Comparison of ENCODE assay signal across 29 cellular contexts in the genomic region with DNA sequence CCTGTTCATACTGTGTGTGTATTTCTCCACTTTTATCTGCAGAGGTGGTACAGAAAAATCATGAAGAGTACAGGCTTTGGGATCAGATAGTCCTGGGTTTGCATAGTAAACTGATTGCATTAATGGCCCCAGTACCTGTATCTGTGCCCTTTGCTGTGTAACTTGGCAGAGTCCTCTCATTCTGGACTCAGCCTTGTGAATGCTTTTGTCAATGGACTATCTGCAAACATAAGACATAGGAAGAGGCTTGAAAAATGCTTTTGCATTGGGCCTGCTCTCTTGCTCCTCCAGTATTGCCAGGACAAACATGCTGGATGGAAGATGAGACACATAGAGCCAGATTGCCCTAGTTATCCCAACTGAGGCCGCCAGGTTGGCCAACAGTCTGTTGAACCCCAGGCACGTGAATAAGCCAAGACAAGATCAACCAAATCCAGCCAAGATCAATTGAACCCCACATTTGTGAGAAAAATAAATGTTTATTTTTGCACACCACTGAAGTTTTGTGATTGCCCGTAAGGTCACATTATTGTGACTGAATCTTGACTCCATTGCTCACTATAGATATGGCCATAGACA. TPM values are rescaled to one million over a fixed set of nuclear protein-coding genes. Genes with fewer than 3 reads are reported as not detected.
DNase-seq lines count a peak whose midpoint lies in the region; ATAC-seq, FAIRE-seq and TF ChIP-seq lines count a peak whose summit lies in the region.
"Had no signal": no experiment of that assay in that cellular context is flagged by ENCODE, and none has a peak within 500 bp of the region (broad histone marks: within the 10 kb centered on the region; RNA-seq: fewer than 3 reads in every experiment).

No MANE protein-coding gene starts in this region.

- 58% methylated on average over 3 of the region's 3 CpGs for WGBS in right lobe of liver (ENCODE audit: insufficient coverage, low coverage, low lambda C conversion rate, missing lambda C conversion rate)
- WGBS in prostate gland: 83% methylated on average over 3 of the region's 3 CpGs

- H3K36me3 ChIP-seq in right lobe of liver (peaks cover 0 to 7% (median 0%) of the 10 kb centered on the region in 4 donors), prostate gland (no peaks in the 10 kb centered on the region)
- H3K36me3 ChIP-seq: BE2C, BLaER1 had no signal

- H3K9me3 ChIP-seq in right lobe of liver (no peaks in the 10 kb centered on the region), prostate gland (no peaks in the 10 kb centered on the region)
- H3K9me3 ChIP-seq: BE2C, BLaER1 had no signal

- ATAC-seq in right lobe of liver: peak; percentile 96 to 98 (median 97)
- no peak for ATAC-seq in activated naive CD4-positive, alpha-beta T cell treated with anti-CD3 and anti-CD28 coated beads, Interleukin-2, amount 50 U/mL, for 72 hours
- ATAC-seq in GM21526 (IDR thresholded peaks at IDR 0.05; ENCODE audit: low FRiP score, unreplicated experiment): no peak
- ATAC-seq: GM12878 had no signal

- H3K27me3 ChIP-seq in right lobe of liver (no peaks in the 10 kb centered on the region), prostate gland (replicated peaks; ENCODE audit: insufficient read depth) (no peaks in the 10 kb centered on the region)
- H3K27me3 ChIP-seq: BE2C, BLaER1 had no signal

- H3K27ac Mint-ChIP-seq in activated naive CD4-positive, alpha-beta T cell treated with anti-CD3 and anti-CD28 coated beads, Interleukin-2, amount 50 U/mL, for 72 hours: no peak overlapping the region
- H3K27ac Mint-ChIP-seq: CD14-positive monocyte; CD4-positive, alpha-beta memory T cell; CD4-positive, CD25-positive, alpha-beta regulatory T cell; CD8-positive, alpha-beta memory T cell had no signal

- H3K4me3 ChIP-seq in LNCaP clone FGC (ENCODE audit: low read depth, low read length) (no peak overlapping the region), right lobe of liver (no peak overlapping the region), prostate gland (no peak overlapping the region)
- H3K4me3 ChIP-seq: BLaER1, GM12878 had no signal

- H3K27ac ChIP-seq in right lobe of liver (peak overlapping the region in 1 of 3 donors; percentile 68), prostate gland (peak overlapping the region in 1 of 2 donors; percentile 35)
- H3K27ac ChIP-seq: BLaER1 had no signal

- no peaks in the 10 kb centered on the region for H3K36me3 Mint-ChIP-seq in activated naive CD4-positive, alpha-beta T cell treated with anti-CD3 and anti-CD28 coated beads, Interleukin-2, amount 50 U/mL, for 72 hours
- H3K36me3 Mint-ChIP-seq: CD14-positive monocyte; CD4-positive, alpha-beta memory T cell; CD4-positive, CD25-positive, alpha-beta regulatory T cell; CD8-positive, alpha-beta memory T cell had no signal

- DNase-seq in GM12892 (ENCODE audit: insufficient read length) (no peak), LNCaP clone FGC (ENCODE audit: low read depth) (peak; percentile 27), right lobe of liver (peak in 2 of 3 donors; percentile 67 to 78), prostate gland (ENCODE audit: low spot score) (peak; percentile 11), HuH-7 (ENCODE audit: low spot score) (no peak)
- DNase-seq in activated naive CD4-positive, alpha-beta T cell treated with anti-CD3 and anti-CD28 coated beads, Interleukin-2, amount 50 U/mL, for 72 hours (ENCODE audit: low spot score in 2 of 2): no peak
- DNase-seq: 8988T; ACHN; BE2C; C1 segment of cervical spinal cord; CD4-positive, alpha-beta memory T cell; CD4-positive, CD25-positive, alpha-beta regulatory T cell; CD8-positive, alpha-beta memory T cell; COR-L47; DMS 273 treated with DMSO at 0.1 percent for 48 hours; DMS153; DMS53; DMS79; DND-41; EL; GDM1 had no signal

- H3K4me1 ChIP-seq in right lobe of liver: peaks cover 0 to 6% (median 2%) of the 10 kb centered on the region in 4 donors
- H3K4me1 ChIP-seq in prostate gland (replicated peaks): no peaks in the 10 kb centered on the region
- H3K4me1 ChIP-seq: BE2C, BLaER1 had no signal

- intact Hi-C loops in right lobe of liver (cut with DNase I): no loop called here
- intact Hi-C loops in prostate gland (cut with DNase I): no loop called here

- no peaks in the 10 kb centered on the region for H3K9me3 Mint-ChIP-seq in activated naive CD4-positive, alpha-beta T cell treated with anti-CD3 and anti-CD28 coated beads, Interleukin-2, amount 50 U/mL, for 72 hours
- H3K9me3 Mint-ChIP-seq: CD4-positive, alpha-beta memory T cell; CD8-positive, alpha-beta memory T cell had no signal

- TF ChIP-seq CTCF in LNCaP clone FGC (IDR thresholded peaks at IDR 0.05; ENCODE audit: control insufficient read depth, extremely low read depth, insufficient read depth) (no peak), right lobe of liver (IDR thresholded peaks at IDR 0.05) (no peak), prostate gland (IDR thresholded peaks at IDR 0.05) (no peak)

- no peak for TF ChIP-seq POLR2A in GM12892 (IDR thresholded peaks at IDR 0.05; ENCODE audit: low read depth, low read length)
- no peak for TF ChIP-seq POLR2A in right lobe of liver (IDR thresholded peaks at IDR 0.05)
- TF ChIP-seq POLR2A in prostate gland (IDR thresholded peaks at IDR 0.05): no peak

- FAIRE-seq in GM12892 (lab: Jason Lieb, UNC): peak; percentile 61
- FAIRE-seq: A204.1, GM19239 had no signal

RNA-seq across cellular contexts. Expression of gene ADCY10, which starts 37.2 kb away (rescaled TPM):
- polyA plus RNA-seq in GM12892 (2012; ENCODE audit: missing spikeins): not detected
- total RNA-seq in right lobe of liver: 1 to 10 TPM in 3 of 6 experiments, under 1 TPM in 3; 0.43 to 5.8 (median 1.5) TPM
- 1 to 10 TPM in 1 of 2 donors, under 1 TPM in 1; 0.05 to 1.4 TPM for total RNA-seq in prostate gland
- under 1 TPM; 0.18 to 0.53 TPM for total RNA-seq in activated naive CD4-positive, alpha-beta T cell treated with anti-CD3 and anti-CD28 coated beads, Interleukin-2, amount 50 U/mL, for 72 hours
- total RNA-seq: Daoy, G401, GM12878 had no signal
- polyA plus RNA-seq: CD14-positive monocyte; CD4-positive, alpha-beta memory T cell; CD4-positive, CD25-positive, alpha-beta regulatory T cell; CD8-positive, alpha-beta memory T cell had no signal

RNA-seq across cellular contexts. Expression of gene DCAF6, which starts 59.8 kb away (rescaled TPM):
- 35.1 TPM for polyA plus RNA-seq in GM12892 (2012; ENCODE audit: missing spikeins)
- total RNA-seq in right lobe of liver: 10 to 100 TPM; 35.8 to 65.9 (median 48.8) TPM
- 100 to 1,000 TPM in 1 of 2 donors, 10 to 100 TPM in 1; 71.4 to 116 TPM for total RNA-seq in prostate gland
- 10 to 100 TPM; 28.1 to 33.0 TPM for total RNA-seq in activated naive CD4-positive, alpha-beta T cell treated with anti-CD3 and anti-CD28 coated beads, Interleukin-2, amount 50 U/mL, for 72 hours

Comparison
In these comparisons a context has a peak if more than half of its experiments do, and no peak if none do; other contexts are left out.
1. DNase-seq: peak in LNCaP clone FGC (single experiment), right lobe of liver (2 of 3) and prostate gland (single experiment); none in GM12892 (single experiment), activated naive CD4-positive, alpha-beta T cell treated with anti-CD3 and anti-CD28 coated beads, Interleukin-2, amount 50 U/mL, for 72 hours (0 of 2) and HuH-7 (single experiment).
2. ATAC-seq: peak in right lobe of liver (4 of 4); none in activated naive CD4-positive, alpha-beta T cell treated with anti-CD3 and anti-CD28 coated beads, Interleukin-2, amount 50 U/mL, for 72 hours (0 of 2) and GM21526 (single experiment).